Comparison of ENCODE assay signal across 9 cellular contexts in genomic region chr7:122528879-122529481, GRCh38.
DNase-seq lines count a peak whose midpoint lies in the region; ATAC-seq and TF ChIP-seq lines count a peak whose summit lies in the region.
"Had no signal": no experiment of that assay in that cellular context is flagged by ENCODE, and none has a peak within 500 bp of the region (broad histone marks: within the 10 kb centered on the region; RNA-seq: fewer than 3 reads in every experiment).

No MANE protein-coding gene starts in this region.

- peak; percentile 80 for TF ChIP-seq CTCF in VCaP (conservative IDR thresholded peaks at IDR 0.05)

- no peaks in the 10 kb centered on the region for H3K36me3 ChIP-seq in effector memory CD4-positive, alpha-beta T cell (ENCODE audit: control insufficient read depth, insufficient read depth, low read length)
- H3K36me3 ChIP-seq: BLaER1 had no signal

- H3K4me1 ChIP-seq in effector memory CD4-positive, alpha-beta T cell (ENCODE audit: control insufficient read depth, insufficient read depth, low read length, poor library complexity, severe bottlenecking), result no peaks in the 10 kb centered on the region
- H3K4me1 ChIP-seq: BLaER1 had no signal

- H3K9me3 ChIP-seq in effector memory CD4-positive, alpha-beta T cell (ENCODE audit: control insufficient read depth, low read length), result no peaks in the 10 kb centered on the region
- H3K9me3 ChIP-seq: BLaER1 had no signal

- no peak overlapping the region for H3K4me3 ChIP-seq in effector memory CD4-positive, alpha-beta T cell (ENCODE audit: insufficient read depth, low read depth, low read length, poor library complexity, severe bottlenecking)
- H3K4me3 ChIP-seq: BLaER1 had no signal

- no peak for ATAC-seq in GM21360 (IDR thresholded peaks at IDR 0.05; ENCODE audit: unreplicated experiment)

- DNase-seq in DMS79 treated with DMSO at 0.1 percent for 48 hours (lab: John Stamatoyannopoulos, UW) (peak; percentile 2), DMS79 (lab: John Stamatoyannopoulos, UW) (no peak), NCI-H1092 (lab: John Stamatoyannopoulos, UW) (peak; percentile 41), iris pigment epithelial cell (ENCODE audit: low read depth) (peak; percentile 49), cerebellar nuclear complex (lab: John Stamatoyannopoulos, UW) (no peak)
- DNase-seq in effector memory CD4-positive, alpha-beta T cell, result no peak

- H3K27ac ChIP-seq in VCaP, result no peak overlapping the region
- no peak overlapping the region for H3K27ac ChIP-seq in effector memory CD4-positive, alpha-beta T cell (ENCODE audit: insufficient read depth, low read length, poor library complexity, severe bottlenecking)
- H3K27ac ChIP-seq: BLaER1 had no signal

- no peaks in the 10 kb centered on the region for H3K27me3 ChIP-seq in effector memory CD4-positive, alpha-beta T cell (replicated peaks; ENCODE audit: control insufficient read depth, insufficient read depth, low read length, poor library complexity, severe bottlenecking)
- H3K27me3 ChIP-seq: BLaER1 had no signal

Comparison
In these comparisons a context has a peak if more than half of its experiments do, and no peak if none do; other contexts are left out.
1. DNase-seq: peak in DMS79 treated with DMSO at 0.1 percent for 48 hours (single experiment), NCI-H1092 (single experiment) and iris pigment epithelial cell (single experiment); none in DMS79 (single experiment), cerebellar nuclear complex (0 of 2) and effector memory CD4-positive, alpha-beta T cell (0 of 3).